Comparison of ENCODE assay signal across 13 cellular contexts in the genomic region with DNA sequence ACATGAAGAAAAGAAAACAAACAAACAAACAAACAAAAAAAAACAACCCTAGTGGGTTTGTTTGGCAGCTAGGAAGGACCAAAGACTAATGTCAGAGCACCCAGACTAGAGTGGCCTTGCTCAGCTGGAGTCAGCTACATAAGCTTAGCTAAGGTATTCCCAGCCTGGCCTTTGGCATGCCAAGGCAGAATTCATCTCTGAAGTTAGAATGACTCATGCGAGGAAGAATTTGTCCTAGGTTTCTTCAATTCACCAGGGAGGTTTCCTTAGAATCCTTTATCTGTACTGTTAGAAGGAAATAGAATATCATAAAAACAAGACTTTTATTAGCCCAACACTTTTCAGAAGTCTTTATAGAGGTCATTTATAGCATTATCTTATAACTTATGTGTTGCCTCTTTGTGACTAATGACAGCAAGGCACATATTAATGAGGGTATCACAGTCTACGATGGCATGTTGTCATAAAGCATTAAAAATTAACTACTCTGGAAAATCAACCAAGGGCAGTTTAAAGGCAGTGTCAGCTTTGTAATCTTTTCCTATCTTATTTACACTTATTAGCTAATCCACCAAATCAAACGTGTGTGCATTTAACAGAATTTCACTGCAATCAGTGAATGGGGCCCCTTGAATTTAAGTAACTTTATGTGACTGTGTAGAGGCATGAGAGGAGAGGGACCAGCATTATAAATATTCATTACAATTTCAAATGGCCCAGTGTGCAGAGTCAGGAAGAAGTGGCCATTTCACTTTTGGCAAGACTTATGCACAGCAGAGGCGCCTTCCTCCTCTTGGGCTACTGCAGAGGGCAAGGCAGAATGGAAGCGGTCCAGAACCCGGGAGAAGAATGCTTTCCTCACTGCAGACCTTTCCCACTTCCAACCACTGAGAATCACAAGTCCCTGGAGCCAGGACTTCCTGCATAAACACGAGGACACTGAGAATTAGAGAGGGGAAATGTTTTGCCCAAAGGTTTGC. TPM values are rescaled to one million over a fixed set of nuclear protein-coding genes. Genes with fewer than 3 reads are reported as not detected.
DNase-seq lines count a peak whose midpoint lies in the region; ATAC-seq, FAIRE-seq and TF ChIP-seq lines count a peak whose summit lies in the region.
"Had no signal": no experiment of that assay in that cellular context is flagged by ENCODE, and none has a peak within 500 bp of the region (broad histone marks: within the 10 kb centered on the region; RNA-seq: fewer than 3 reads in every experiment).

No MANE protein-coding gene starts in this region.

- H3K36me3 ChIP-seq in brain microvascular endothelial cell (replicated peaks) (no peaks in the 10 kb centered on the region), keratinocyte (ENCODE audit: control insufficient read depth in 2 of 2, extremely low read depth in 1 of 2, insufficient read depth in 2 of 2, low read length in 2 of 2) (no peaks in the 10 kb centered on the region)
- H3K36me3 ChIP-seq: esophagus squamous epithelium had no signal

- no peak overlapping the region for H2AFZ ChIP-seq in keratinocyte (ENCODE audit: control insufficient read depth, low read length)

- dilution Hi-C loops in keratinocyte (cut with MboI; ENCODE audit: extremely low pct_ligation_motif_present, low sequenced_read_pairs): no loop called here

- FAIRE-seq in keratinocyte (lab: Jason Lieb, UNC): peak; percentile 96
- FAIRE-seq: GM18507 had no signal

- TF ChIP-seq CTCF in brain microvascular endothelial cell (IDR thresholded peaks at IDR 0.05; ENCODE audit: low read depth, low read length, missing control alignments) (no peak), keratinocyte (optimal IDR thresholded peaks at IDR 0.05 in 1 of 3, IDR thresholded peaks at IDR 0.05 in 1 of 3, conservative IDR thresholded peaks at IDR 0.05 in 1 of 3; ENCODE audit: extremely low read depth in 1 of 3, insufficient read depth in 2 of 3, low read length in 3 of 3) (no peak)

- no peaks in the 10 kb centered on the region for H3K9me1 ChIP-seq in keratinocyte (ENCODE audit: control insufficient read depth, extremely low read depth, insufficient read depth, low read length)

- no peak for ATAC-seq in GM19023 (IDR thresholded peaks at IDR 0.05; ENCODE audit: unreplicated experiment)
- ATAC-seq: activated T-helper 17 cell treated with anti-CD3 and anti-CD28 coated beads, Interleukin-2, amount 50 U/mL, for 72 hours had no signal

- peak overlapping the region; percentile 18 for H3K4me2 ChIP-seq in keratinocyte (ENCODE audit: control insufficient read depth, extremely low read depth, insufficient read depth, low read depth, low read length)

- H3K27ac ChIP-seq in brain microvascular endothelial cell: no peak overlapping the region
- no peak overlapping the region for H3K27ac ChIP-seq in keratinocyte (ENCODE audit: control insufficient read depth, insufficient read depth, low read length)
- H3K27ac ChIP-seq: esophagus squamous epithelium had no signal

- peaks cover 11% of the 10 kb centered on the region for H3K4me1 ChIP-seq in keratinocyte (ENCODE audit: control insufficient read depth, extremely low read depth, insufficient read depth, low read length)
- H3K4me1 ChIP-seq: esophagus squamous epithelium had no signal

- peaks cover 7% of the 10 kb centered on the region for H3K27me3 ChIP-seq in brain microvascular endothelial cell (replicated peaks)
- peaks cover 2% of the 10 kb centered on the region for H3K27me3 ChIP-seq in keratinocyte (ENCODE audit: control insufficient read depth, extremely low read depth, insufficient read depth, low read length)

- in situ Hi-C loops in brain microvascular endothelial cell (cut with HindIII; ENCODE audit: low pct_ligation_motif_present, low sequenced_read_pairs): no loop called here

- H4K20me1 ChIP-seq in keratinocyte (ENCODE audit: control insufficient read depth, extremely low read depth, insufficient read depth, low read length): no peaks in the 10 kb centered on the region

- DNase-seq in 8988T (peak; percentile 33), HS-27A (ENCODE audit: low read depth) (peak; percentile 42), brain microvascular endothelial cell (peak; percentile 67), keratinocyte (ENCODE audit: low read depth, low spot score) (peak; percentile 25), mesenteric fat pad (ENCODE audit: low spot score) (no peak)
- DNase-seq in effector CD8-positive, alpha-beta T cell (lab: John Stamatoyannopoulos, UW): no peak
- no peak for DNase-seq in activated T-cell treated with anti-CD3 and anti-CD28 coated beads, Interleukin-2, amount 50 U/mL, for 48 hours
- DNase-seq: esophagus squamous epithelium, NCI-H1417 had no signal

- no peaks in the 10 kb centered on the region for H3K9me3 ChIP-seq in keratinocyte (ENCODE audit: control insufficient read depth, low read depth, low read length)
- H3K9me3 ChIP-seq: esophagus squamous epithelium had no signal

- no peaks in the 10 kb centered on the region for H3K79me2 ChIP-seq in keratinocyte (ENCODE audit: control insufficient read depth, insufficient read depth, low read length)

- H3K4me3 ChIP-seq in brain microvascular endothelial cell (ENCODE audit: low read depth, low read length) (no peak overlapping the region), keratinocyte (ENCODE audit: control insufficient read depth in 2 of 3, extremely low read depth in 1 of 3, insufficient read depth in 2 of 3, low read depth in 1 of 3, low read length in 3 of 3) (no peak overlapping the region)
- H3K4me3 ChIP-seq: esophagus squamous epithelium had no signal

- H3K9ac ChIP-seq in keratinocyte (ENCODE audit: control insufficient read depth, extremely low read depth, insufficient read depth, low read length): no peak overlapping the region

RNA-seq across cellular contexts. Expression of gene SLC5A1, which starts 36.3 kb away (rescaled TPM):
- polyA plus RNA-seq in keratinocyte: 1.8 to 3.0 TPM (median 2.0 TPM) in 3 replicates
- 13.8 TPM for polyA plus RNA-seq in keratinocyte (2011; ENCODE audit: low read depth)
- 0.55 and 1.7 TPM in 2 replicates for polyA plus RNA-seq in keratinocyte (2011; cell fraction: cytosol; rRNA removed)
- polyA plus RNA-seq in keratinocyte (2011; cell fraction: nucleus; rRNA removed): 3.7 and 6.7 TPM in 2 replicates
- polyA plus RNA-seq in keratinocyte (2012; ENCODE audit: low replicate concordance): 1.3 and 35.0 TPM in 2 replicates
- polyA minus RNA-seq in keratinocyte: 3.2 to 13.7 TPM (median 9.8 TPM) in 3 replicates
- polyA minus RNA-seq in keratinocyte (2011; cell fraction: cytosol; rRNA and poly(A)+ RNA removed): 3.6 TPM
- 3.5 and 9.0 TPM in 2 replicates for polyA minus RNA-seq in keratinocyte (2011; cell fraction: nucleus; rRNA and poly(A)+ RNA removed)
- 1.2 TPM for total RNA-seq in mesenteric fat pad
- total RNA-seq: activated T-helper 17 cell treated with anti-CD3 and anti-CD28 coated beads, Interleukin-2, amount 50 U/mL, for 72 hours; osteocyte had no signal

Comparison
In these comparisons a context has a peak if more than half of its experiments do, and no peak if none do; other contexts are left out.
1. DNase-seq: peak in 8988T (single experiment), HS-27A (single experiment), brain microvascular endothelial cell (single experiment) and keratinocyte (single experiment); none in mesenteric fat pad (single experiment), effector CD8-positive, alpha-beta T cell (single experiment) and activated T-cell treated with anti-CD3 and anti-CD28 coated beads, Interleukin-2, amount 50 U/mL, for 48 hours (0 of 2).